Comparison of ENCODE assay signal across 1 cellular context in the genomic region with DNA sequence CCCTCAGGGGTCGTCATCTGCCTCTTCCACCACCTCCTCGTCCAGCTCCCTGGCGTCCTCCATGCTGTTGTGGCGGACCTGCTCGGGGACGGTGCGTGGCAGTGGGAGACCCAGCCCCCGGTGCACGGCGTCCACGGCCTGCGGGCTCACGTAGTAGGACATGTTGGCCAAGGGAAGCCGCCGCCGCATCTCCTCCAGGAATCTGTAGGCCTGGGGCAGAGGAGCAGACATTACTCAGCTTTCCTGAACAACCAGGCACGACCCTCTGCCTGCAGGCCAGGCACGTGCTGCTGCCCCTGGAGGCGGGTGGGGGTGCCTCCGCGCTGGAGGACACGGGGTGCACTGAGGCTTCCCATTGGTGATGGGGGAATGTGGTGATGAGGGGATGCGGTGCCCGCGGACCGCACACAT.
TF ChIP-seq lines count a peak whose summit lies in the region.

No MANE protein-coding gene starts in this region.

TF ChIP-seq in WTC11, 78 proteins besides CTCF, POLR2A, EP300 and RAD21 (continued from another document):
- TF ChIP-seq, protein P1, sequence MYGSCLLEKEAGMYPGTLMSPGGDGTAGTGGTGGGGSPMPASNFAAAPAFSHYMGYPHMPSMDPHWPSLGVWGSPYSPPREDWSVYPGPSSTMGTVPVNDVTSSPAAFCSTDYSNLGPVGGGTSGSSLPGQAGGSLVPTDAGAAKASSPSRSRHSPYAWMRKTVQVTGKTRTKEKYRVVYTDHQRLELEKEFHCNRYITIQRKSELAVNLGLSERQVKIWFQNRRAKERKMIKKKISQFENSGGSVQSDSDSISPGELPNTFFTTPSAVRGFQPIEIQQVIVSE (CRISPR knock-in tag; IDR thresholded peaks at IDR 0.05; ENCODE audit: borderline replicate concordance) = no peak
- TF ChIP-seq RORB (CRISPR knock-in tag; IDR thresholded peaks at IDR 0.05) = no peak
- TF ChIP-seq PRRX2 (CRISPR knock-in tag; IDR thresholded peaks at IDR 0.05) = no peak
- no peak for TF ChIP-seq IRF1 (CRISPR knock-in tag; IDR thresholded peaks at IDR 0.05)
- no peak for TF ChIP-seq ATF1 (CRISPR knock-in tag; IDR thresholded peaks at IDR 0.05)
TF ChIP-seq in WTC11: peak in this region for 0.
